Comparison of ENCODE assay signal across 10 cellular contexts in genomic region chr10:116688241-116688711, GRCh38. TPM values are rescaled to one million over a fixed set of nuclear protein-coding genes. Genes with fewer than 3 reads are reported as not detected.
DNase-seq lines count a peak whose midpoint lies in the region; ATAC-seq and TF ChIP-seq lines count a peak whose summit lies in the region.
"Had no signal": no experiment of that assay in that cellular context is flagged by ENCODE, and none has a peak within 500 bp of the region (broad histone marks: within the 10 kb centered on the region; RNA-seq: fewer than 3 reads in every experiment).

No MANE protein-coding gene starts in this region.

- no peak overlapping the region for H3K27ac ChIP-seq in substantia nigra (ENCODE audit: low read depth, low read length, poor library complexity, severe bottlenecking)

- POLR2A ChIA-PET in T-cell (lab: Charles Lee), result no interaction called here

- H3K27ac Mint-ChIP-seq in neural crest cell (ENCODE audit: unreplicated experiment), result peak overlapping the region; percentile 46
- no peak overlapping the region for H3K27ac Mint-ChIP-seq in T-cell

- DNase-seq in AG08395 (ENCODE audit: low spot score) (peak; percentile 87), NCI-H226 (peak; percentile 27), fibroblast of pulmonary artery (ENCODE audit: low read depth) (peak; percentile 73), neural crest cell (ENCODE audit: low read depth, low spot score) (no peak), dermis blood vessel endothelial cell (no peak), substantia nigra (lab: John Stamatoyannopoulos, UW) (no peak), T-cell (no peak)
- DNase-seq: NCI-H526 treated with DMSO at 0.1 percent for 48 hours, T-helper 9 cell had no signal

- CTCF ChIA-PET in T-cell (lab: Charles Lee), result interaction anchor here in 1 of 2 donors (0.9 kb wide), 1 partner anchor 57 kb away, joined by 3 read pairs; no protein-coding TSS in a partner anchor

- H3K4me1 Mint-ChIP-seq in neural crest cell (peaks cover 10% of the 10 kb centered on the region), T-cell (no peaks in the 10 kb centered on the region)

- H3K27me3 Mint-ChIP-seq in neural crest cell (ENCODE audit: low read depth), result no peaks in the 10 kb centered on the region
- H3K27me3 Mint-ChIP-seq in T-cell, result peaks cover 33 to 61% of the 10 kb centered on the region in 2 donors

- TF ChIP-seq CTCF in fibroblast of pulmonary artery (IDR thresholded peaks at IDR 0.05; ENCODE audit: low read length, missing control alignments), result no peak
- TF ChIP-seq CTCF in neural crest cell (conservative IDR thresholded peaks at IDR 0.05), result no peak

- H3K9me3 Mint-ChIP-seq in neural crest cell, result no peaks in the 10 kb centered on the region
- H3K9me3 Mint-ChIP-seq in T-cell, result no peaks in the 10 kb centered on the region

- H3K36me3 Mint-ChIP-seq in neural crest cell (ENCODE audit: low read depth), result no peaks in the 10 kb centered on the region
- H3K36me3 Mint-ChIP-seq in T-cell, result no peaks in the 10 kb centered on the region

- H3K4me3 Mint-ChIP-seq in neural crest cell (no peak overlapping the region), T-cell (no peak overlapping the region)

- ATAC-seq in T-cell (replicated peaks in 1 of 4) (no peak), HG03565 (IDR thresholded peaks at IDR 0.05; ENCODE audit: unreplicated experiment) (no peak)

- no peak overlapping the region for H3K4me3 ChIP-seq in fibroblast of pulmonary artery (replicated peaks; ENCODE audit: low read depth, low read length)

RNA-seq across cellular contexts. Expression of gene HSPA12A, which starts 54.1 kb away (rescaled TPM):
- total RNA-seq in neural crest cell (7.4 and 7.6 TPM in 2 replicates), dermis blood vessel endothelial cell (0.56 and 0.68 TPM in 2 replicates), T-cell (under 1 TPM; 0.26 to 0.89 (median 0.53) TPM)

Comparison
In these comparisons a context has a peak if more than half of its experiments do, and no peak if none do; other contexts are left out.
1. DNase-seq: peak in AG08395 (single experiment), NCI-H226 (single experiment) and fibroblast of pulmonary artery (single experiment); none in neural crest cell (single experiment), dermis blood vessel endothelial cell (single experiment), substantia nigra (0 of 49) and T-cell (0 of 34).